Comparison of ENCODE assay signal across 26 cellular contexts in the genomic region with DNA sequence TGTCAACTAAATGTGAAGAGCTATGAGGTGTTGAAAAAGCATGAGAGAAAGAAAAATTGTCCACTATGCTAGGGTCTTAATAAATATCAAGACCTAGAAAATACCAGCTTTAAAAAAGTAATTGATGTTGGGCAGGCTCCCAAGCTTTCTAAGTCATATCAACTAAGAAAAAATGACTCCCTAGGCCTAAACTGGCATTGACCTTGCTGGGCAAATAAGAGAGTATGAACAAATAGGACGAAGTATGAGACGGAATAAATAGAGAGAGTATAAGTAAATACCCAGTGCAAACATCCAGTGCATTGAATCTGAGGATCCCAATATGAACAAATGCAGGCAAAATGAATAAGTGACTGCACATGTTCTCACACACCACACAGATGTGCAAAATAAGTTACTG. TPM values are rescaled to one million over a fixed set of nuclear protein-coding genes. Genes with fewer than 3 reads are reported as not detected.
DNase-seq lines count a peak whose midpoint lies in the region; ATAC-seq and TF ChIP-seq lines count a peak whose summit lies in the region.
"Had no signal": no experiment of that assay in that cellular context is flagged by ENCODE, and none has a peak within 500 bp of the region (broad histone marks: within the 10 kb centered on the region; RNA-seq: fewer than 3 reads in every experiment).

No MANE protein-coding gene starts in this region.

- H3K4me3 ChIP-seq in GM23338: peak overlapping the region; percentile 95
- H3K4me3 ChIP-seq: BLaER1, K562 had no signal

- H3K4me2 ChIP-seq in GM23338: peak overlapping the region; percentile 93
- H3K4me2 ChIP-seq: BLaER1 had no signal

- H3K27me3 Mint-ChIP-seq in GM23338 (ENCODE audit: insufficient read depth, low read depth, poor library complexity): peaks cover 11% of the 10 kb centered on the region
- H3K27me3 Mint-ChIP-seq in Calu3 (ENCODE audit: unreplicated experiment): no peaks in the 10 kb centered on the region

- H3K4me1 ChIP-seq in GM23338 (ENCODE audit: insufficient read depth): peaks cover 26% of the 10 kb centered on the region
- H3K4me1 ChIP-seq: BLaER1, pancreas had no signal

- TF ChIP-seq CTCF in GM23338 (conservative IDR thresholded peaks at IDR 0.05; ENCODE audit: low read depth in 2 of 2) (no peak), Calu3 (IDR thresholded peaks at IDR 0.05; ENCODE audit: unreplicated experiment) (no peak)

- no peaks in the 10 kb centered on the region for H3K9me2 ChIP-seq in GM23338 (ENCODE audit: insufficient read depth)

- H3K27ac Mint-ChIP-seq in GM23338 (no peak overlapping the region), Calu3 (ENCODE audit: unreplicated experiment) (no peak overlapping the region)
- H3K27ac Mint-ChIP-seq: activated naive CD4-positive, alpha-beta T cell treated with anti-CD3 and anti-CD28 coated beads, Interleukin-2, amount 10 ng/mL, durations not matched to agents 7 days and 5 days; activated T-helper 1 cell treated with anti-CD3 and anti-CD28 coated beads, Interleukin-12 subunit alpha, Interleukin-12 subunit beta, Interleukin-2, Interleukin-4 antibody, amounts not matched to agents 30 ng/mL and 10 ng/mL and 1 ng/mL, durations not matched to agents 14 hours and 24 hours and 36 hours; effector memory CD8-positive, alpha-beta T cell; naive thymus-derived CD4-positive, alpha-beta T cell had no signal

- H3K36me3 Mint-ChIP-seq in GM23338 (ENCODE audit: low read depth): peaks cover 41% of the 10 kb centered on the region
- no peaks in the 10 kb centered on the region for H3K36me3 Mint-ChIP-seq in Calu3 (ENCODE audit: insufficient read depth, unreplicated experiment)
- H3K36me3 Mint-ChIP-seq: activated naive CD4-positive, alpha-beta T cell treated with anti-CD3 and anti-CD28 coated beads, Interleukin-2, amount 10 ng/mL, durations not matched to agents 7 days and 5 days had no signal

- peaks cover 46% of the 10 kb centered on the region for H3K4me1 Mint-ChIP-seq in GM23338
- H3K4me1 Mint-ChIP-seq in Calu3 (ENCODE audit: low read depth, unreplicated experiment): no peaks in the 10 kb centered on the region

- no TSS peak for BruUV-seq in Calu3 (replicated peaks; lab: Mats Ljungman, UMichigan)

- no peak overlapping the region for H2AFZ ChIP-seq in GM23338

- no peak overlapping the region for H3K27ac ChIP-seq in GM23338 (ENCODE audit: low read depth)
- H3K27ac ChIP-seq: BLaER1, gastroesophageal sphincter, pancreas had no signal

- H3K27me3 ChIP-seq in GM23338 (ENCODE audit: insufficient read depth): peaks cover 12% of the 10 kb centered on the region
- H3K27me3 ChIP-seq: BLaER1 had no signal

- H3K79me2 ChIP-seq in GM23338 (replicated peaks; ENCODE audit: insufficient read depth): peaks cover 80% of the 10 kb centered on the region

- H3K4me3 Mint-ChIP-seq in GM23338: peak overlapping the region; percentile 87
- no peak overlapping the region for H3K4me3 Mint-ChIP-seq in Calu3 (ENCODE audit: low read depth, unreplicated experiment)
- H3K4me3 Mint-ChIP-seq: activated naive CD4-positive, alpha-beta T cell treated with anti-CD3 and anti-CD28 coated beads, Interleukin-2, amount 10 ng/mL, durations not matched to agents 7 days and 5 days; activated T-helper 1 cell treated with anti-CD3 and anti-CD28 coated beads, Interleukin-12 subunit alpha, Interleukin-12 subunit beta, Interleukin-2, Interleukin-4 antibody, amounts not matched to agents 30 ng/mL and 10 ng/mL and 1 ng/mL, durations not matched to agents 14 hours and 24 hours and 36 hours; effector memory CD8-positive, alpha-beta T cell; naive thymus-derived CD4-positive, alpha-beta T cell had no signal

- ATAC-seq in GM23338 (no peak), GM19328 (IDR thresholded peaks at IDR 0.05; ENCODE audit: unreplicated experiment) (no peak), HG02981 (IDR thresholded peaks at IDR 0.05; ENCODE audit: unreplicated experiment) (no peak)
- ATAC-seq: effector memory CD8-positive, alpha-beta T cell; gastroesophageal sphincter; K562; naive thymus-derived CD4-positive, alpha-beta T cell; pancreas; sciatic nerve; SK-N-SH treated with all-trans-retinoic acid at 6 μM for 48 hours had no signal

- H3K9me3 Mint-ChIP-seq in GM23338 (no peaks in the 10 kb centered on the region), Calu3 (ENCODE audit: low read depth, unreplicated experiment) (no peaks in the 10 kb centered on the region)
- H3K9me3 Mint-ChIP-seq: activated naive CD4-positive, alpha-beta T cell treated with anti-CD3 and anti-CD28 coated beads, Interleukin-2, amount 10 ng/mL, durations not matched to agents 7 days and 5 days; activated T-helper 1 cell treated with anti-CD3 and anti-CD28 coated beads, Interleukin-12 subunit alpha, Interleukin-12 subunit beta, Interleukin-2, Interleukin-4 antibody, amounts not matched to agents 30 ng/mL and 10 ng/mL and 1 ng/mL, durations not matched to agents 14 hours and 24 hours and 36 hours; effector memory CD8-positive, alpha-beta T cell had no signal

- DNase-seq in DMS153 (lab: John Stamatoyannopoulos, UW): peak; percentile 38
- DNase-seq in GM23338 (ENCODE audit: low spot score): no peak
- peak; percentile 28 for DNase-seq in dermis blood vessel endothelial cell
- DNase-seq in lung microvascular endothelial cell (ENCODE audit: low read depth in 2 of 2): peak; percentile 13 to 20
- no peak for DNase-seq in Calu3
- no peak for DNase-seq in kidney tubule cell (ENCODE audit: low spot score)
- DNase-seq: activated naive CD4-positive, alpha-beta T cell treated with anti-CD3 and anti-CD28 coated beads, Interleukin-2, amount 10 ng/mL, durations not matched to agents 7 days and 5 days; amniotic stem cell; COR-L47; effector memory CD8-positive, alpha-beta T cell; mesenchymal stem cell; naive thymus-derived CD4-positive, alpha-beta T cell; NCI-H146; NCI-H524; pancreas; stimulated activated naive CD4-positive, alpha-beta T cell treated with Interleukin-2 at 50 U/mL for 16 hours; T-helper 2 cell had no signal

- peaks cover 36% of the 10 kb centered on the region for H4K20me1 ChIP-seq in GM23338 (replicated peaks; ENCODE audit: insufficient read depth)
- H4K20me1 ChIP-seq: BLaER1 had no signal

- H3K36me3 ChIP-seq in GM23338 (ENCODE audit: insufficient read depth): peaks cover 27% of the 10 kb centered on the region; the same call in 1 of the 2 replicates
- H3K36me3 ChIP-seq: BLaER1, pancreas had no signal

- H3F3A ChIP-seq in GM23338 (replicated peaks; ENCODE audit: low read depth): no peaks in the 10 kb centered on the region

- intact Hi-C loops in Calu3 (cut with micrococcal nuclease; ENCODE audit: unreplicated experiment): no loop called here

- CTCF ChIA-PET in Calu3 (lab: Charles Lee): no interaction called here

TF ChIP-seq in GM23338, 12 proteins besides CTCF, POLR2A, EP300 and RAD21:
- TF ChIP-seq, protein P1, sequence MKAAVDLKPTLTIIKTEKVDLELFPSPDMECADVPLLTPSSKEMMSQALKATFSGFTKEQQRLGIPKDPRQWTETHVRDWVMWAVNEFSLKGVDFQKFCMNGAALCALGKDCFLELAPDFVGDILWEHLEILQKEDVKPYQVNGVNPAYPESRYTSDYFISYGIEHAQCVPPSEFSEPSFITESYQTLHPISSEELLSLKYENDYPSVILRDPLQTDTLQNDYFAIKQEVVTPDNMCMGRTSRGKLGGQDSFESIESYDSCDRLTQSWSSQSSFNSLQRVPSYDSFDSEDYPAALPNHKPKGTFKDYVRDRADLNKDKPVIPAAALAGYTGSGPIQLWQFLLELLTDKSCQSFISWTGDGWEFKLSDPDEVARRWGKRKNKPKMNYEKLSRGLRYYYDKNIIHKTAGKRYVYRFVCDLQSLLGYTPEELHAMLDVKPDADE (IDR thresholded peaks at IDR 0.05): no peak
- no peak for TF ChIP-seq POLR2AphosphoS5 (IDR thresholded peaks at IDR 0.05; ENCODE audit: low read depth)

RNA-seq across cellular contexts. Expression of a gene that starts 3.2 kb away (rescaled TPM):
- 102 and 109 TPM in 2 replicates for total RNA-seq in GM23338 (2014; rRNA removed; shearing (Covaris generic))
- 25.9 and 27.9 TPM in 2 replicates for polyA plus RNA-seq in GM23338 (2016; fragmentation: Nextera tagmentation; extraction: Ambion mirVana)
- 292 and 321 TPM in 2 replicates for total RNA-seq in dermis blood vessel endothelial cell
- total RNA-seq in lung microvascular endothelial cell: 177 and 192 TPM in 2 replicates
- total RNA-seq in Calu3 (2022): 0.09 TPM in 1 of 2 replicates, not detected in the other
- total RNA-seq: activated T-helper 1 cell treated with anti-CD3 and anti-CD28 coated beads, Interleukin-12 subunit alpha, Interleukin-12 subunit beta, Interleukin-2, Interleukin-4 antibody, amounts not matched to agents 30 ng/mL and 10 ng/mL and 1 ng/mL, durations not matched to agents 14 hours and 24 hours and 36 hours; naive thymus-derived CD4-positive, alpha-beta T cell had no signal
- polyA plus RNA-seq: K562; keratinocyte; naive thymus-derived CD4-positive, alpha-beta T cell had no signal

Comparison
In these comparisons a context has a peak if more than half of its experiments do, and no peak if none do; other contexts are left out.
1. DNase-seq: peak in DMS153 (single experiment), dermis blood vessel endothelial cell (single experiment) and lung microvascular endothelial cell (2 of 2); none in GM23338 (single experiment), Calu3 (single experiment) and kidney tubule cell (single experiment).
2. RNA of a gene that starts 3.2 kb away (total RNA-seq): 292 to 321 TPM in dermis blood vessel endothelial cell, 177 to 192 TPM in lung microvascular endothelial cell and 102 to 109 TPM in GM23338; 0.09 TPM in Calu3; every median in the first group is over 10 times any median in the second.